In genomic region chr1:185388346-185388745, GRCh38 we compare ENCODE assay signal across 22 cellular contexts.
"Had no signal": no experiment of that assay in that cellular context is flagged by ENCODE, and none has a peak within 500 bp of the region (broad histone marks: within the 10 kb centered on the region; RNA-seq: fewer than 3 reads in every experiment).

No MANE protein-coding gene starts in this region.

- H3K27ac Mint-ChIP-seq: dendritic cell treated with granulocyte-macrophage colony-stimulating factor and Interleukin-4, amounts not matched to agents 40 ng/mL and 50 ng/mL, for 4 days; effector memory CD8-positive, alpha-beta T cell; endodermal cell; mesothelial cell of epicardium; naive B cell had no signal

- FAIRE-seq: endometrium, frontal cortex, islet of Langerhans, keratinocyte had no signal

- H3K4me1 Mint-ChIP-seq: naive B cell had no signal

- H3K9me3 Mint-ChIP-seq: effector memory CD8-positive, alpha-beta T cell had no signal

- ATAC-seq: effector memory CD8-positive, alpha-beta T cell; foreskin keratinocyte; gastroesophageal sphincter; left lung; left ventricle myocardium superior; lower lobe of right lung; mucosa of descending colon had no signal

- H3K4me3 Mint-ChIP-seq: dendritic cell treated with granulocyte-macrophage colony-stimulating factor and Interleukin-4, amounts not matched to agents 40 ng/mL and 50 ng/mL, for 4 days; effector memory CD8-positive, alpha-beta T cell; endodermal cell; mesothelial cell of epicardium; naive B cell had no signal

- H3K27me3 Mint-ChIP-seq: dendritic cell treated with granulocyte-macrophage colony-stimulating factor and Interleukin-4, amounts not matched to agents 40 ng/mL and 50 ng/mL, for 4 days; effector memory CD8-positive, alpha-beta T cell; naive B cell had no signal

- DNase-seq: colonic mucosa; cortex of kidney; effector CD8-positive, alpha-beta T cell; effector memory CD8-positive, alpha-beta T cell; endodermal cell; foreskin keratinocyte; heart left ventricle; hippocampal formation; left cardiac atrium; left lung; left ventricle myocardium superior; lower lobe of right lung; mesenchymal stem cell; mucosa of descending colon; naive B cell had no signal

- H3K36me3 Mint-ChIP-seq: naive B cell had no signal
